In the genomic region with DNA sequence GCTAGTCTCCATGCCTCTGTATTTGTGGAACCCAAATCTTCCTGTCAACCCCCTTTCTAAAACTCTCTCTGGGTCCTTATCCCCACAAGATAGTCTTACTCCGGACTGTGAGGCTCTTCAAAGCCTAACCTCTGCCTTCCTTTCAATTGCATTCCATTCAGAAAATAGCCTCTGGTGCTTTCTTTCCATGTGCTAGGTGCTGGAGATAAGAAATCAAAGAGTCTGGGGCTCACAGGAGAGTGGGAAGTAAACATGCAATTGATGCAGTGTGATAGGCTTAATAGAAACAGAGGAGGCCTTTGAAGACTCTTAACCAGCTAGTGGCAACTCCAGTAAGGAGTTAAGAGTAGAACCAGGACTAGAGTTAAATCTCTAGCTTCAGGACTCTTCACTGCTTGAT, we compare ENCODE assay signal across 23 cellular contexts.
"Had no signal": no experiment of that assay in that cellular context is flagged by ENCODE, and none has a peak within 500 bp of the region (broad histone marks: within the 10 kb centered on the region; RNA-seq: fewer than 3 reads in every experiment).

No MANE protein-coding gene starts in this region.

- H3K4me1 ChIP-seq: breast epithelium, esophagus squamous epithelium, heart right ventricle, left lung, right atrium auricular region, suprapubic skin, tibial artery had no signal

- DNase-seq: activated CD4-positive, alpha-beta T cell treated with anti-CD3 and anti-CD28 coated beads for 4 hours; activated CD4-positive, alpha-beta T cell treated with anti-CD3 and anti-CD28 coated beads, Interleukin-2, amount 50 U/mL, for 4 hours; activated CD8-positive, alpha-beta memory T cell treated with anti-CD3 and anti-CD28 coated beads, Interleukin-2, amount 50 U/mL, for 4 hours; activated gamma-delta T cell; activated naive CD4-positive, alpha-beta T cell treated with anti-CD3 and anti-CD28 coated beads, Interleukin-2, amount 10 ng/mL, durations not matched to agents 7 days and 5 days; activated naive CD8-positive, alpha-beta T cell treated with anti-CD3 and anti-CD28 coated beads, Interleukin-2, amount 10 ng/mL, durations not matched to agents 7 days and 5 days; activated T-cell treated with anti-CD3 and anti-CD28 coated beads, Interleukin-2, amount 50 U/mL, for 1 hour; effector CD4-positive, alpha-beta T cell; esophagus squamous epithelium; heart right ventricle; left lung; naive thymus-derived CD4-positive, alpha-beta T cell; stimulated activated CD4-positive, alpha-beta T cell treated with anti-CD3 and anti-CD28 coated beads, Interleukin-15, amount 100 ng/mL, for 24 hours; stimulated activated CD4-positive, alpha-beta T cell treated with anti-CD3 and anti-CD28 coated beads, Interleukin-2, amount 100 ng/mL, for 24 hours; stimulated activated naive B cell treated with anti-CD40 and anti-IgM and Interleukin-4, amounts not matched to agents 10 μg/mL and 1 μg/mL and 100 μg/mL, for 72 hours; T-helper 9 cell; tibial artery had no signal

- H3K9me3 ChIP-seq: breast epithelium, esophagus squamous epithelium, heart right ventricle, left lung, right atrium auricular region, suprapubic skin, tibial artery had no signal

- H3K4me3 ChIP-seq: breast epithelium, esophagus squamous epithelium, heart right ventricle, left lung, lung, right atrium auricular region, suprapubic skin, tibial artery had no signal

- H3K27me3 ChIP-seq: esophagus squamous epithelium, left lung, right atrium auricular region, tibial artery had no signal

- H3K27ac ChIP-seq: breast epithelium, epithelial cell of prostate, esophagus squamous epithelium, heart right ventricle, left lung, right atrium auricular region, suprapubic skin, tibial artery, VCaP had no signal

- H3K36me3 ChIP-seq: breast epithelium, esophagus squamous epithelium, heart right ventricle, left lung, right atrium auricular region, suprapubic skin, tibial artery had no signal
